In the genomic region with DNA sequence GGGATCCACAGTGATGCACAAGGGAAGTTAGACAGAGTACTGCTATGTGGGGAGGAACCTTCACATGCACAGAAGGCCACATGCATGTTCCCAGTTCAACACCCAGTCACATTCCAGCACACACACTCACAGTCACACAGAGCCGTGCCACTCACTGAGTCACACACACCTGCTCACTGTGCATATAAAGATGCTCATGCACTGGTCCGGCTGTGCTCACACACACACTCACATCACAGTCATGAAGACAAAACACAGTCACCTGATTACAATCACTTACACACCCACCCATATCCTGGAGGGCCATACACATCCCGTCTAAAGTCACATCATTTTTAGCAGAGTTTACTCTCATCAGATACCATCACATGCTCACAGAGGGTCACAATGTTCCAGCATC, we compare ENCODE assay signal across 16 cellular contexts. TPM values are rescaled to one million over a fixed set of nuclear protein-coding genes. Genes with fewer than 3 reads are reported as not detected.
DNase-seq lines count a peak whose midpoint lies in the region; ATAC-seq, FAIRE-seq and TF ChIP-seq lines count a peak whose summit lies in the region.
"Had no signal": no experiment of that assay in that cellular context is flagged by ENCODE, and none has a peak within 500 bp of the region (broad histone marks: within the 10 kb centered on the region; RNA-seq: fewer than 3 reads in every experiment).

No MANE protein-coding gene starts in this region.

- TF ChIP-seq CTCF in osteoblast (IDR thresholded peaks at IDR 0.05; ENCODE audit: extremely low read depth, low read depth, low read length), result no peak

- no peak for FAIRE-seq in GM19239 (lab: Jason Lieb, UNC)

- no peaks in the 10 kb centered on the region for H4K20me1 ChIP-seq in osteoblast (ENCODE audit: insufficient read depth, low read length)

- H3K4me3 Mint-ChIP-seq in activated CD4-positive, alpha-beta memory T cell treated with anti-CD3 and anti-CD28 coated beads, Interleukin-2, amount 10 ng/mL, durations not matched to agents 7 days and 5 days, result no peak overlapping the region
- H3K4me3 Mint-ChIP-seq: IgD-negative memory B cell had no signal

- no peak overlapping the region for H3K27ac ChIP-seq in osteoblast (ENCODE audit: low read depth, low read length)

- peak; percentile 11 for DNase-seq in stimulated activated CD4-positive, alpha-beta T cell treated with anti-CD3 and anti-CD28 coated beads, Interleukin-15, amount 100 ng/mL, for 24 hours
- no peak for DNase-seq in stimulated activated CD4-positive, alpha-beta T cell treated with anti-CD3 and anti-CD28 coated beads, Interleukin-2, amount 100 ng/mL, for 48 hours
- DNase-seq in LHCN-M2 (ENCODE audit: low read depth) (peak; percentile 1), osteoblast (ENCODE audit: insufficient read length, low spot score, missing footprints) (peak; percentile 15), GM19239 (ENCODE audit: insufficient read length, low spot score) (no peak), NK-92 (lab: John Stamatoyannopoulos, UW; ENCODE audit: unreplicated experiment) (no peak)
- no peak for DNase-seq in activated CD4-positive, alpha-beta memory T cell treated with anti-CD3 and anti-CD28 coated beads, Interleukin-2, amount 10 ng/mL, durations not matched to agents 7 days and 5 days
- DNase-seq: NCI-H1436, NCI-H2081, NCI-H510A treated with DMSO at 0.1 percent for 48 hours, RPMI8226 had no signal

- no peaks in the 10 kb centered on the region for H3K27me3 ChIP-seq in osteoblast (ENCODE audit: insufficient read depth, low read length)

- no peaks in the 10 kb centered on the region for H3K9me3 ChIP-seq in osteoblast (ENCODE audit: low read depth, low read length)
- H3K9me3 ChIP-seq: HAP-1 had no signal

- peaks cover 50% of the 10 kb centered on the region for H3K4me1 Mint-ChIP-seq in activated CD4-positive, alpha-beta memory T cell treated with anti-CD3 and anti-CD28 coated beads, Interleukin-2, amount 10 ng/mL, durations not matched to agents 7 days and 5 days
- H3K4me1 Mint-ChIP-seq: IgD-negative memory B cell had no signal

- peak overlapping the region; percentile 55 for H3K27ac Mint-ChIP-seq in activated CD4-positive, alpha-beta memory T cell treated with anti-CD3 and anti-CD28 coated beads, Interleukin-2, amount 10 ng/mL, durations not matched to agents 7 days and 5 days
- H3K27ac Mint-ChIP-seq: IgD-negative memory B cell had no signal

- no peaks in the 10 kb centered on the region for H3K36me3 Mint-ChIP-seq in activated CD4-positive, alpha-beta memory T cell treated with anti-CD3 and anti-CD28 coated beads, Interleukin-2, amount 10 ng/mL, durations not matched to agents 7 days and 5 days (ENCODE audit: low read depth)
- H3K36me3 Mint-ChIP-seq: IgD-negative memory B cell had no signal

- H3K4me2 ChIP-seq in osteoblast (ENCODE audit: insufficient read depth, low read length), result no peak overlapping the region

- H3K79me2 ChIP-seq in osteoblast (ENCODE audit: insufficient read depth, low read length), result no peaks in the 10 kb centered on the region

- no peaks in the 10 kb centered on the region for H3K9me3 Mint-ChIP-seq in activated CD4-positive, alpha-beta memory T cell treated with anti-CD3 and anti-CD28 coated beads, Interleukin-2, amount 10 ng/mL, durations not matched to agents 7 days and 5 days

- no peaks in the 10 kb centered on the region for H3K4me1 ChIP-seq in osteoblast (ENCODE audit: insufficient read depth, low read length)
- H3K4me1 ChIP-seq: HAP-1 had no signal

- POLR2A ChIA-PET in activated CD4-positive, alpha-beta memory T cell treated with anti-CD3 and anti-CD28 coated beads, Interleukin-2, amount 10 ng/mL, durations not matched to agents 7 days and 5 days (lab: Charles Lee), result no interaction called here

- H3K4me3 ChIP-seq in osteoblast (ENCODE audit: insufficient read depth, low read length), result no peak overlapping the region
- H3K4me3 ChIP-seq: HAP-1 had no signal

- CTCF ChIA-PET in activated CD4-positive, alpha-beta memory T cell treated with anti-CD3 and anti-CD28 coated beads, Interleukin-2, amount 10 ng/mL, durations not matched to agents 7 days and 5 days (lab: Charles Lee), result no interaction called here

- no peaks in the 10 kb centered on the region for H3K36me3 ChIP-seq in osteoblast (ENCODE audit: insufficient read depth, low read length)
- H3K36me3 ChIP-seq: HAP-1 had no signal

- no peak overlapping the region for H2AFZ ChIP-seq in osteoblast (ENCODE audit: low read length)

- H3K27me3 Mint-ChIP-seq in activated CD4-positive, alpha-beta memory T cell treated with anti-CD3 and anti-CD28 coated beads, Interleukin-2, amount 10 ng/mL, durations not matched to agents 7 days and 5 days, result no peaks in the 10 kb centered on the region

- ATAC-seq in HG03039 (IDR thresholded peaks at IDR 0.05; ENCODE audit: unreplicated experiment), result no peak

RNA-seq across cellular contexts. Expression of gene CLC, which starts 0.5 kb away (rescaled TPM):
- total RNA-seq in LHCN-M2 (2014; rRNA removed) (not detected in 2 replicates), osteoblast (not detected in 2 replicates)
- not detected for polyA plus RNA-seq in LHCN-M2 (2012)
- 1 to 10 TPM; 1.5 to 1.8 TPM for total RNA-seq in activated CD4-positive, alpha-beta memory T cell treated with anti-CD3 and anti-CD28 coated beads, Interleukin-2, amount 10 ng/mL, durations not matched to agents 7 days and 5 days
- total RNA-seq: HT1080 had no signal
- polyA plus RNA-seq: BJ, IgD-negative memory B cell had no signal

RNA-seq across cellular contexts. Expression of gene LGALS14, which starts 33.1 kb away (rescaled TPM):
- total RNA-seq in LHCN-M2 (2014; rRNA removed) (not detected in 2 replicates), osteoblast (not detected in 2 replicates)
- polyA plus RNA-seq in LHCN-M2 (2012), result not detected
- total RNA-seq in activated CD4-positive, alpha-beta memory T cell treated with anti-CD3 and anti-CD28 coated beads, Interleukin-2, amount 10 ng/mL, durations not matched to agents 7 days and 5 days, result under 1 TPM in 1 of 2 experiments, not detected in 1; 0.90 TPM
- total RNA-seq: HT1080 had no signal
- polyA plus RNA-seq: BJ, IgD-negative memory B cell had no signal

RNA-seq across cellular contexts. Expression of gene LEUTX, which starts 41.3 kb away (rescaled TPM):
- total RNA-seq in LHCN-M2 (2014; rRNA removed) (not detected in 2 replicates), osteoblast (not detected in 2 replicates)
- not detected for polyA plus RNA-seq in LHCN-M2 (2012)
- total RNA-seq in activated CD4-positive, alpha-beta memory T cell treated with anti-CD3 and anti-CD28 coated beads, Interleukin-2, amount 10 ng/mL, durations not matched to agents 7 days and 5 days, result under 1 TPM in 1 of 2 experiments, not detected in 1; 0.35 TPM
- total RNA-seq: HT1080 had no signal
- polyA plus RNA-seq: BJ, IgD-negative memory B cell had no signal

Comparison
In these comparisons a context has a peak if more than half of its experiments do, and no peak if none do; other contexts are left out.
1. DNase-seq: peak in stimulated activated CD4-positive, alpha-beta T cell treated with anti-CD3 and anti-CD28 coated beads, Interleukin-15, amount 100 ng/mL, for 24 hours (single experiment), LHCN-M2 (single experiment) and osteoblast (single experiment); none in stimulated activated CD4-positive, alpha-beta T cell treated with anti-CD3 and anti-CD28 coated beads, Interleukin-2, amount 100 ng/mL, for 48 hours (0 of 2), activated CD4-positive, alpha-beta memory T cell treated with anti-CD3 and anti-CD28 coated beads, Interleukin-2, amount 10 ng/mL, durations not matched to agents 7 days and 5 days (single experiment), GM19239 (single experiment) and NK-92 (single experiment).